Comparison of ENCODE assay signal across 8 cellular contexts in genomic region chr3:13420817-13421755, GRCh38. TPM values are rescaled to one million over a fixed set of nuclear protein-coding genes. Genes with fewer than 3 reads are reported as not detected.
DNase-seq lines count a peak whose midpoint lies in the region; ATAC-seq, FAIRE-seq and TF ChIP-seq lines count a peak whose summit lies in the region.

No MANE protein-coding gene starts in this region.

- peak overlapping the region; percentile 81 for H3K4me3 Mint-ChIP-seq in progenitor cell of endocrine pancreas (ENCODE audit: low read depth)

- TF ChIP-seq CTCF in DOHH2 (IDR thresholded peaks at IDR 0.05; ENCODE audit: low read depth, low read length, poor library complexity, severe bottlenecking) (no peak), dorsolateral prefrontal cortex (IDR thresholded peaks at IDR 0.05 in 54 of 56, conservative IDR thresholded peaks at IDR 0.05 in 2 of 56; ENCODE audit: low read depth in 1 of 56, partially characterized antibody in 56 of 56) (no peak), progenitor cell of endocrine pancreas (IDR thresholded peaks at IDR 0.05; ENCODE audit: unreplicated experiment) (no peak)

- H3K4me1 Mint-ChIP-seq in progenitor cell of endocrine pancreas (ENCODE audit: low read depth), result peaks cover 7% of the 10 kb centered on the region

- ATAC-seq in HG03354 (IDR thresholded peaks at IDR 0.05; ENCODE audit: poor library complexity, severe bottlenecking, unreplicated experiment) (peak; percentile 8), GM21717 (IDR thresholded peaks at IDR 0.05; ENCODE audit: unreplicated experiment) (no peak)

- intact Hi-C loops in dorsolateral prefrontal cortex (cut with DNase I), result loop anchor here in 1 of 2 donors (5.0 kb wide), 1 partner anchor 76 kb away; no protein-coding TSS in a partner anchor

- H3K9me3 ChIP-seq in DOHH2 (ENCODE audit: control insufficient read depth, insufficient read depth, low read length), result no peaks in the 10 kb centered on the region

- H3K4me3 ChIP-seq in DOHH2 (ENCODE audit: low read length) (peak overlapping the region; percentile 88), dorsolateral prefrontal cortex (peak overlapping the region; percentile 37 to 80 (median 69))

- peak; percentile 34 to 50 (median 42) for DNase-seq in activated CD4-positive, CD25-positive, alpha-beta regulatory T cell (lab: John Stamatoyannopoulos, UW)
- no peak for DNase-seq in dorsolateral prefrontal cortex
- DNase-seq in progenitor cell of endocrine pancreas (ENCODE audit: low spot score, unreplicated experiment), result no peak
- no peak for DNase-seq in urothelium cell line (ENCODE audit: low spot score)
- DNase-seq in cortex of kidney (lab: John Stamatoyannopoulos, UW), result no peak

- peak overlapping the region; percentile 22 for H3K27ac Mint-ChIP-seq in progenitor cell of endocrine pancreas

- H3K36me3 ChIP-seq in DOHH2 (ENCODE audit: control insufficient read depth, low read length), result peaks cover 34% of the 10 kb centered on the region

- no peak for FAIRE-seq in urothelium cell line (lab: Jason Lieb, UNC)

- H3F3A ChIP-seq in DOHH2 (ENCODE audit: control insufficient read depth, insufficient read depth), result peaks cover 16% of the 10 kb centered on the region

- no peaks in the 10 kb centered on the region for H3K27me3 Mint-ChIP-seq in progenitor cell of endocrine pancreas

- H3K4me1 ChIP-seq in DOHH2 (ENCODE audit: control insufficient read depth, low read length), result peaks cover 42% of the 10 kb centered on the region

- peak overlapping the region; percentile 72 for H3K27ac ChIP-seq in DOHH2 (ENCODE audit: low read depth, low read length)
- H3K27ac ChIP-seq in dorsolateral prefrontal cortex, result peak overlapping the region in 10 of 59 donors; percentile 25 to 91 (median 62)

- H3K27me3 ChIP-seq in DOHH2 (ENCODE audit: control insufficient read depth, low read length), result no peaks in the 10 kb centered on the region
- H3K27me3 ChIP-seq in dorsolateral prefrontal cortex, result no peaks in the 10 kb centered on the region

- H3K9me3 Mint-ChIP-seq in progenitor cell of endocrine pancreas (ENCODE audit: low read depth), result no peaks in the 10 kb centered on the region

- no peaks in the 10 kb centered on the region for H3K36me3 Mint-ChIP-seq in progenitor cell of endocrine pancreas (ENCODE audit: insufficient read depth)

- H3K9me2 ChIP-seq in DOHH2 (replicated peaks; ENCODE audit: control insufficient read depth, low read length), result no peaks in the 10 kb centered on the region

- peaks cover 47% of the 10 kb centered on the region for H3K79me2 ChIP-seq in DOHH2 (ENCODE audit: control insufficient read depth, low read length)

- peak overlapping the region; percentile 91 for H3K4me2 ChIP-seq in DOHH2 (ENCODE audit: low read length)

- peaks cover 16% of the 10 kb centered on the region for H4K20me1 ChIP-seq in DOHH2 (ENCODE audit: control insufficient read depth, insufficient read depth, low read depth, low read length)

RNA-seq across cellular contexts. Expression of gene NUP210, which starts 1.0 kb away (rescaled TPM):
- total RNA-seq in dorsolateral prefrontal cortex (10 to 100 TPM; 10.9 to 21.6 (median 16.2) TPM), progenitor cell of endocrine pancreas (71.4 and 78.2 TPM in 2 replicates)

RNA-seq across cellular contexts. Expression of gene HDAC11, which starts 59.0 kb away (rescaled TPM):
- total RNA-seq in dorsolateral prefrontal cortex, result 100 to 1,000 TPM in 22 of 120 experiments, 10 to 100 TPM in 98; 48.3 to 174 (median 79.7) TPM
- 14.4 and 14.5 TPM in 2 replicates for total RNA-seq in progenitor cell of endocrine pancreas

Comparison
In these comparisons a context has a peak if more than half of its experiments do, and no peak if none do; other contexts are left out.
1. DNase-seq: peak in activated CD4-positive, CD25-positive, alpha-beta regulatory T cell (4 of 4); none in dorsolateral prefrontal cortex (0 of 10), progenitor cell of endocrine pancreas (single experiment), urothelium cell line (single experiment) and cortex of kidney (single experiment).